Comparison of ENCODE assay signal across 15 cellular contexts in genomic region chr1:5109652-5110051, GRCh38.
DNase-seq lines count a peak whose midpoint lies in the region; TF ChIP-seq lines count a peak whose summit lies in the region.
"Had no signal": no experiment of that assay in that cellular context is flagged by ENCODE, and none has a peak within 500 bp of the region (broad histone marks: within the 10 kb centered on the region; RNA-seq: fewer than 3 reads in every experiment).

No MANE protein-coding gene starts in this region.

- peak overlapping the region; percentile 68; the same call in 1 of the 2 replicates for H3K27ac ChIP-seq in VCaP
- no peak overlapping the region for H3K27ac ChIP-seq in coronary artery
- no peak overlapping the region for H3K27ac ChIP-seq in esophagus squamous epithelium
- H3K27ac ChIP-seq: BLaER1 had no signal

- H3K27me3 ChIP-seq in esophagus squamous epithelium = peaks cover 0 to 44% (median 0%) of the 10 kb centered on the region in 4 donors
- H3K27me3 ChIP-seq: BLaER1 had no signal

- H3K9me3 ChIP-seq in esophagus squamous epithelium = no peaks in the 10 kb centered on the region
- H3K9me3 ChIP-seq: BLaER1 had no signal

- TF ChIP-seq CTCF in VCaP (conservative IDR thresholded peaks at IDR 0.05) (no peak), coronary artery (IDR thresholded peaks at IDR 0.05) (no peak), esophagus squamous epithelium (IDR thresholded peaks at IDR 0.05) (no peak)

- H3K4me1 ChIP-seq in esophagus squamous epithelium = no peaks in the 10 kb centered on the region
- H3K4me1 ChIP-seq: BLaER1 had no signal

- no peaks in the 10 kb centered on the region for H3K36me3 ChIP-seq in esophagus squamous epithelium
- H3K36me3 ChIP-seq: BLaER1 had no signal

- peak; percentile 80 for DNase-seq in COLO668 (lab: John Stamatoyannopoulos, UW; ENCODE audit: unreplicated experiment)
- DNase-seq in NCI-H1417 (lab: John Stamatoyannopoulos, UW) = peak; percentile 50 to 98 (median 86)
- peak; percentile 87 for DNase-seq in NCI-H345 (lab: John Stamatoyannopoulos, UW)
- DNase-seq in coronary artery (ENCODE audit: low spot score) = no peak
- no peak for DNase-seq in esophagus squamous epithelium (lab: John Stamatoyannopoulos, UW)
- DNase-seq in KBM-7 = no peak
- DNase-seq: CD8-positive, alpha-beta T cell; HFFc6; KG1; NCI-H1092 treated with DMSO at 0.1 percent for 48 hours; NCI-H2029; NCI-H526; SW 1271 had no signal

- 64 to 79% methylated on average over 10 of the region's 10 CpGs for WGBS in esophagus squamous epithelium, 2 donors

- in situ Hi-C loops in KBM-7 (cut with MboI; ENCODE audit: low pct_unique_long_range_greater_than_20kb, low sequenced_read_pairs) = no loop called here

- TF ChIP-seq POLR2A in esophagus squamous epithelium (IDR thresholded peaks at IDR 0.05) = no peak

- no peak overlapping the region for H3K4me3 ChIP-seq in coronary artery
- no peak overlapping the region for H3K4me3 ChIP-seq in esophagus squamous epithelium
- H3K4me3 ChIP-seq: BLaER1 had no signal

- intact Hi-C loops in esophagus squamous epithelium (cut with DNase I) = no loop called here

Comparison
In these comparisons a context has a peak if more than half of its experiments do, and no peak if none do; other contexts are left out.
1. DNase-seq: peak in COLO668 (single experiment), NCI-H1417 (3 of 3) and NCI-H345 (single experiment); none in coronary artery (single experiment), esophagus squamous epithelium (single experiment) and KBM-7 (single experiment).